ENCODE assay signal across 3 cellular contexts in genomic region chrX:32804034-32804433, GRCh38.
"Had no signal": no experiment of that assay in that cellular context is flagged by ENCODE, and none has a peak within 500 bp of the region (broad histone marks: within the 10 kb centered on the region; RNA-seq: fewer than 3 reads in every experiment).

No MANE protein-coding gene starts in this region.

- ATAC-seq: GM12878 had no signal

- H3K4me3 ChIP-seq: GM12878 had no signal

- DNase-seq: GDM1, GF-D8 had no signal
